In the genomic region with DNA sequence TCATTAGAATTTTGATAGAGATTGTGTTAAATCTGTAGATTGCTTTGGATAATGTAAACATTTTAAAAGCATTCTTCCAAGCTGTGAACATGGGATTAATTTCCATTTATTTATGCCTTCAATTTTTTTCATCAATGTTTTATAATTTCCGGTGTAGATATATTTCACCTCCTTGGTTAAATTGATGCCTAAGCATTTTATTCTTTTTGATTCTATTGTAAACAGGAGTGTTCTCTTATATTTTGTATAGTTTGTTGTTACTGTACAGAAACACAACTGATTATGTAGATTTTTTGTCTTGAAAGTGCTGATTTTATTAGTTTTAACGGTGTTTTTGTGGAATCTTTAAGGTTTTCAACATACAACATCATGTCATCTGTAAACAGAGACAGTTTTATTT, we compare ENCODE assay signal across 10 cellular contexts.
"Had no signal": no experiment of that assay in that cellular context is flagged by ENCODE, and none has a peak within 500 bp of the region (broad histone marks: within the 10 kb centered on the region; RNA-seq: fewer than 3 reads in every experiment).

No MANE protein-coding gene starts in this region.

- H2AFZ ChIP-seq: GM23248, GM23338 had no signal

- H3K36me3 ChIP-seq: HAP-1 had no signal

- FAIRE-seq: H1, H54 had no signal

- H3K27ac Mint-ChIP-seq: GM23338, H9, HFFc6 had no signal

- H3K4me2 ChIP-seq: GM23338 had no signal

- H3K4me3 Mint-ChIP-seq: GM23338, H9, HFFc6 had no signal

- H3K4me1 ChIP-seq: HAP-1 had no signal

- DNase-seq: GM23248, H7, H9, HCEC 1CT, HFFc6 had no signal

- H3K9me3 ChIP-seq: HAP-1 had no signal

- H3K9ac ChIP-seq: GM23248 had no signal

- ATAC-seq: GM23338, HCT116 had no signal

- H3K4me1 Mint-ChIP-seq: GM23338, H9 had no signal

- H3K4me3 ChIP-seq: GM23248, GM23338, HAP-1 had no signal

- H3K27ac ChIP-seq: GM23248 had no signal
